ENCODE assay signal across 9 cellular contexts in the genomic region with DNA sequence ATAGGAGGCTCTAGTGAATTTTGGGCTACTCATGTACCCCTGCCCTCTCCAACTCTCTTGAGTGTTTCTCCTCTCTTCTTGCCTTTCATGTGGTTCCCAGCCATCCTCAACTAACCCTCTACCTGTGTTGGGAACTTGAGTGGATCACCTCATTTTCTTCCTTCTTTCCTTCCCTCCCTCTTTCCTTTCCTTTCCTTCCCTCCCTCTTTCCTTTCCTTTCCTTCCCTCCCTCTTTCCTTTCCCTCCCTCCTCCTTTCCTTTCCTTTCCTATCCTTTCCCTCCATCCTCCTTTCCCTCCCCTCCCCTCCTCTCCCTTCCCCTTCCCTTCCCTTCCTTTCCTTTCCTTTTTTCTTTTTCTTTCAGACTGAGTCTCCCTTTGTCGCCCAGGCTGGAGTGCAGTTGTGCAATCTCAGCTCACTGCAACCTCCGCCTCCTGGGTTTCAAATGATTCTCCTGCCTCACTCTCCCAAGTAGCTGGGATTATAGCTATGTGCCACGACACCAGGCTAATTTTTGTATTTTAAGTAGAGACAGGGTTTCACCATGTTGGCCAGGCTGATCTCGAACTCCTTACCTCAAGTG.
"Had no signal": no experiment of that assay in that cellular context is flagged by ENCODE, and none has a peak within 500 bp of the region (broad histone marks: within the 10 kb centered on the region; RNA-seq: fewer than 3 reads in every experiment).

No MANE protein-coding gene starts in this region.

- H3K27ac ChIP-seq: HL-60 had no signal

- H2AFZ ChIP-seq: GM23338 had no signal

- FAIRE-seq: H1, H54, K562 had no signal

- H3K4me3 ChIP-seq: GM23338, K562 had no signal

- DNase-seq: H9, HCEC 1CT, HFFc6, IMR-90 had no signal

- H3K27ac Mint-ChIP-seq: GM23338, H9, HFFc6 had no signal

- H3K4me2 ChIP-seq: GM23338 had no signal

- H3K4me3 Mint-ChIP-seq: GM23338, HFFc6 had no signal

- H3K9me3 Mint-ChIP-seq: HFFc6 had no signal
